ENCODE assay signal across 12 cellular contexts in genomic region chr19:54010474-54010873, GRCh38. TPM values are rescaled to one million over a fixed set of nuclear protein-coding genes. Genes with fewer than 3 reads are reported as not detected.
"Had no signal": no experiment of that assay in that cellular context is flagged by ENCODE, and none has a peak within 500 bp of the region (broad histone marks: within the 10 kb centered on the region; RNA-seq: fewer than 3 reads in every experiment).

No MANE protein-coding gene starts in this region.

- H2AFZ ChIP-seq: GM23248 had no signal

- ATAC-seq: HepG2 had no signal

- H3K9ac ChIP-seq: GM23248 had no signal

- H3K27ac ChIP-seq: GM23248, HL-60 had no signal

- DNase-seq: GM23248, GOT3, H9, HCEC 1CT, HFFc6, Kasumi-1, KG1 had no signal

- H3K27ac Mint-ChIP-seq: H9, HFFc6, IgD-negative memory B cell had no signal

- H3K4me3 Mint-ChIP-seq: H9, HFFc6, IgD-negative memory B cell had no signal

- FAIRE-seq: H54, HepG2 had no signal

- H3K9me3 Mint-ChIP-seq: HFFc6 had no signal

- H3K4me3 ChIP-seq: GM23248 had no signal

RNA-seq across cellular contexts. Expression of gene CACNG6, which starts 19.0 kb away (rescaled TPM):
- total RNA-seq: GM23248, HepG2, HFFc6, HT1080 had no signal
- polyA plus RNA-seq: GM23248, HepG2, IgD-negative memory B cell had no signal

RNA-seq across cellular contexts. Expression of gene CACNG8, which starts 47.7 kb away (rescaled TPM):
- total RNA-seq: HepG2 had no signal
- polyA plus RNA-seq: GM23248, HepG2, IgD-negative memory B cell had no signal

RNA-seq across cellular contexts. Expression of gene VSTM1, which starts 53.2 kb away (rescaled TPM):
- total RNA-seq: GM23248, H9, HepG2 had no signal
- polyA plus RNA-seq: GM23248, HepG2, IgD-negative memory B cell had no signal
